In the genomic region with DNA sequence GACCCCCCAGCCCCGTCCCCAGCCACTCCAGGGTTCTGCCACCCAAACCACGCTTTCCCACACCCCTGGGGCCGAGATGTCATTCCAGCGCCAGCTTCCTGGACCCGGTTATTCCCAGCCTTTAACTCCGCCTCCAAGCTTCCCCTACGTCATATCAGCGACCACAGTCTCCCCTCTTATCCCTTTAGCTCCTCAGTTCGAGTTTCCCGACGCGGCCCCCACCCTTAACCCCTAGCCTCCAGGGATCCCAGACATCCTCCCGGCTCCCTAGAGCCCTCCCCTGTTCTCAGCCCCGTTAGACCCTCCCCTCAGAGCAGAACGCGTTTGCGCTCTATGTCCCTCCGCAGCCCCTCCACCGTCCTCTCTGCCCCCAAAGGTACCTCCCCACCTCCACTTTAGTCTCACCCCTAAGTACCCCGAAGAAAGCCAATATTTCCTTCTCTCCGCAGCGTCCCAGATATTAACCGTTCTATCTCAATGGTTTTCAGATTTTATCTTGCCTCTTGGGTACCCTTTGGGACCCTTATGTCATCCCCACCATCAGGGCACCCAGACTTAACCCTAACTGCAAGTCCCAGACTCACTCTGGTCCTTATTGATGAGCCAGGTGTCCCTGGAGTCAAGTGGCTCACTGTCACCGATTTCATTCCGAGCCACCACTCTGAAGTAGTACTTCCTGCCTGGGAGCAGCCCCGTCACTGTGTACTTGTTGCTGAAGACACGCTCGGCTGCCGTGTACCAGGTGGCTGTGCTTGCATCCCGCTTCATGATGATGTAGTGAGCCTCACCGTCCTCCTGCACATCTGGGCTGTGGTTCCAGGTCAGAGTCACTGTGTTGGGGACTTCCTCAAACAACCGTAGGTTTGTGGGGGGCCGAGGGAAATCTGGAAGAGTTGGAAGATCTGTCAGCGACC, we compare ENCODE assay signal across 8 cellular contexts. TPM values are rescaled to one million over a fixed set of nuclear protein-coding genes. Genes with fewer than 3 reads are reported as not detected.
DNase-seq lines count a peak whose midpoint lies in the region; ATAC-seq and TF ChIP-seq lines count a peak whose summit lies in the region.

No MANE protein-coding gene starts in this region.

- H3K4me3 ChIP-seq in SK-N-SH (ENCODE audit: low read depth in 2 of 2, low read length in 1 of 2) (peak overlapping the region; percentile 39 to 46; a peak in 3 of 4 replicates), body of pancreas (peak overlapping the region in 1 of 2 donors; percentile 22)

- TF ChIP-seq EP300 in SK-N-SH (IDR thresholded peaks at IDR 0.05; ENCODE audit: borderline replicate concordance in 1 of 2, low read depth in 1 of 2, low read length in 1 of 2) = no peak

- no peaks in the 10 kb centered on the region for H4K20me1 ChIP-seq in SK-N-SH (ENCODE audit: insufficient read depth)

- H3K9me2 ChIP-seq in SK-N-SH = no peaks in the 10 kb centered on the region

- peak overlapping the region; percentile 28; the same call in 1 of the 2 replicates for H3K4me2 ChIP-seq in SK-N-SH

- CTCF ChIA-PET in SK-N-SH (lab: Yijun Ruan, JAX) = interaction anchor here (1.3 to 4.9 kb wide), 3 partner anchors 15 to 25 kb away, joined by 5 to 25 read pairs (median 6); no protein-coding TSS in a partner anchor

- H3K9me3 ChIP-seq in SK-N-SH (no peaks in the 10 kb centered on the region), body of pancreas (no peaks in the 10 kb centered on the region)

- POLR2A ChIA-PET in SK-N-SH (lab: Yijun Ruan, JAX) = interaction anchor here (0.6 to 1.6 kb wide), 6 partner anchors 13 to 1431 kb away, joined by 3 to 9 read pairs (median 4); a partner anchor contains a TSS

- peak overlapping the region; percentile 81; the same call in 1 of the 2 replicates for H2AFZ ChIP-seq in SK-N-SH (ENCODE audit: low read depth)

- intact Hi-C loops in body of pancreas (cut with DNase I) = no loop called here

- TF ChIP-seq CTCF in SK-N-SH (IDR thresholded peaks at IDR 0.05) (no peak), body of pancreas (IDR thresholded peaks at IDR 0.05) (no peak)

- WGBS in SK-N-SH (ENCODE audit: low lambda C conversion rate) = 16% methylated on average over 30 of the region's 34 CpGs
- WGBS in body of pancreas, 2 donors = 12 to 17% methylated on average over 29 to 34 of the region's 34 CpGs

- H3K4me1 ChIP-seq in SK-N-SH (ENCODE audit: control insufficient read depth in 1 of 2, insufficient read depth in 2 of 2, low read depth in 1 of 2, low read length in 1 of 2) (peaks cover 0 to 26% of the 10 kb centered on the region in 2 experiments; a peak in 2 of 4 replicates), body of pancreas (peaks cover 23% of the 10 kb centered on the region)

- no peak overlapping the region for H3K9ac ChIP-seq in SK-N-SH

- peak; percentile 51 for ATAC-seq in HG02852 (IDR thresholded peaks at IDR 0.05; ENCODE audit: unreplicated experiment)
- ATAC-seq in body of pancreas = peak; percentile 69
- ATAC-seq in HG03196 (IDR thresholded peaks at IDR 0.05; ENCODE audit: unreplicated experiment) = no peak
- ATAC-seq in GM19455 (IDR thresholded peaks at IDR 0.05; ENCODE audit: unreplicated experiment) = no peak

- no peaks in the 10 kb centered on the region for H3K79me2 ChIP-seq in SK-N-SH (ENCODE audit: insufficient read depth)

- TF ChIP-seq POLR2A in body of pancreas (IDR thresholded peaks at IDR 0.05) = peak in 1 of 3 donors; percentile 32

- H3K27ac ChIP-seq in SK-N-SH (ENCODE audit: low read depth in 2 of 2, low read length in 1 of 2) (no peak overlapping the region), body of pancreas (peak overlapping the region; percentile 43 to 70 (median 58))

- H3F3A ChIP-seq in SK-N-SH (replicated peaks; ENCODE audit: insufficient read depth) = no peaks in the 10 kb centered on the region

- peak; percentile 98 for DNase-seq in DMS53 (lab: John Stamatoyannopoulos, UW)
- DNase-seq in SK-N-SH = peak; percentile 90
- peak; percentile 59 to 67 (median 66) for DNase-seq in body of pancreas
- peak; percentile 84 for DNase-seq in iPS-NIHi7 (ENCODE audit: extremely low spot score)
- DNase-seq in stimulated activated CD4-positive, alpha-beta T cell treated with anti-CD3 and anti-CD28 coated beads, Interleukin-12 subunit alpha, Interleukin-12 subunit beta, amount 100 ng/mL, for 4 hours = peak; percentile 45

- H3K27me3 ChIP-seq in SK-N-SH (ENCODE audit: insufficient read depth) = peaks cover 9% of the 10 kb centered on the region; the same call in 1 of the 2 replicates
- no peaks in the 10 kb centered on the region for H3K27me3 ChIP-seq in body of pancreas

- TF ChIP-seq RAD21 in SK-N-SH (IDR thresholded peaks at IDR 0.05; ENCODE audit: low read length) = no peak

- H3K36me3 ChIP-seq in SK-N-SH (replicated peaks in 1 of 2; ENCODE audit: control insufficient read depth in 1 of 2, insufficient read depth in 2 of 2, low read length in 1 of 2) (no peaks in the 10 kb centered on the region), body of pancreas (replicated peaks in 1 of 2; ENCODE audit: insufficient read depth in 1 of 2, low read depth in 2 of 2) (no peaks in the 10 kb centered on the region)

TF ChIP-seq in SK-N-SH, 30 proteins besides CTCF, POLR2A, EP300 and RAD21:
- TF ChIP-seq GABPA (IDR thresholded peaks at IDR 0.05; ENCODE audit: low read depth) (peak; percentile 26; the same call in 1 of the 2 replicates), MXI1 (IDR thresholded peaks at IDR 0.05; ENCODE audit: low read depth, low read length) (peak; percentile 45; the same call in 1 of the 2 replicates), POLR2AphosphoS5 (IDR thresholded peaks at IDR 0.05; ENCODE audit: low read depth, low read length) (peak; percentile 52; the same call in 1 of the 2 replicates), SMC3 (IDR thresholded peaks at IDR 0.05; ENCODE audit: low read depth, low read length) (no peak), RFX5 (IDR thresholded peaks at IDR 0.05; ENCODE audit: low read length) (no peak), TAF1 (IDR thresholded peaks at IDR 0.05; ENCODE audit: borderline replicate concordance, low read depth, low read length) (no peak), SIN3A (IDR thresholded peaks at IDR 0.05; ENCODE audit: borderline replicate concordance, low read depth, low read length) (no peak)
- TF ChIP-seq, protein P1, sequence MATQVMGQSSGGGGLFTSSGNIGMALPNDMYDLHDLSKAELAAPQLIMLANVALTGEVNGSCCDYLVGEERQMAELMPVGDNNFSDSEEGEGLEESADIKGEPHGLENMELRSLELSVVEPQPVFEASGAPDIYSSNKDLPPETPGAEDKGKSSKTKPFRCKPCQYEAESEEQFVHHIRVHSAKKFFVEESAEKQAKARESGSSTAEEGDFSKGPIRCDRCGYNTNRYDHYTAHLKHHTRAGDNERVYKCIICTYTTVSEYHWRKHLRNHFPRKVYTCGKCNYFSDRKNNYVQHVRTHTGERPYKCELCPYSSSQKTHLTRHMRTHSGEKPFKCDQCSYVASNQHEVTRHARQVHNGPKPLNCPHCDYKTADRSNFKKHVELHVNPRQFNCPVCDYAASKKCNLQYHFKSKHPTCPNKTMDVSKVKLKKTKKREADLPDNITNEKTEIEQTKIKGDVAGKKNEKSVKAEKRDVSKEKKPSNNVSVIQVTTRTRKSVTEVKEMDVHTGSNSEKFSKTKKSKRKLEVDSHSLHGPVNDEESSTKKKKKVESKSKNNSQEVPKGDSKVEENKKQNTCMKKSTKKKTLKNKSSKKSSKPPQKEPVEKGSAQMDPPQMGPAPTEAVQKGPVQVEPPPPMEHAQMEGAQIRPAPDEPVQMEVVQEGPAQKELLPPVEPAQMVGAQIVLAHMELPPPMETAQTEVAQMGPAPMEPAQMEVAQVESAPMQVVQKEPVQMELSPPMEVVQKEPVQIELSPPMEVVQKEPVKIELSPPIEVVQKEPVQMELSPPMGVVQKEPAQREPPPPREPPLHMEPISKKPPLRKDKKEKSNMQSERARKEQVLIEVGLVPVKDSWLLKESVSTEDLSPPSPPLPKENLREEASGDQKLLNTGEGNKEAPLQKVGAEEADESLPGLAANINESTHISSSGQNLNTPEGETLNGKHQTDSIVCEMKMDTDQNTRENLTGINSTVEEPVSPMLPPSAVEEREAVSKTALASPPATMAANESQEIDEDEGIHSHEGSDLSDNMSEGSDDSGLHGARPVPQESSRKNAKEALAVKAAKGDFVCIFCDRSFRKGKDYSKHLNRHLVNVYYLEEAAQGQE (IDR thresholded peaks at IDR 0.05; ENCODE audit: low read depth, low read length) = no peak
- TF ChIP-seq, protein P2, sequence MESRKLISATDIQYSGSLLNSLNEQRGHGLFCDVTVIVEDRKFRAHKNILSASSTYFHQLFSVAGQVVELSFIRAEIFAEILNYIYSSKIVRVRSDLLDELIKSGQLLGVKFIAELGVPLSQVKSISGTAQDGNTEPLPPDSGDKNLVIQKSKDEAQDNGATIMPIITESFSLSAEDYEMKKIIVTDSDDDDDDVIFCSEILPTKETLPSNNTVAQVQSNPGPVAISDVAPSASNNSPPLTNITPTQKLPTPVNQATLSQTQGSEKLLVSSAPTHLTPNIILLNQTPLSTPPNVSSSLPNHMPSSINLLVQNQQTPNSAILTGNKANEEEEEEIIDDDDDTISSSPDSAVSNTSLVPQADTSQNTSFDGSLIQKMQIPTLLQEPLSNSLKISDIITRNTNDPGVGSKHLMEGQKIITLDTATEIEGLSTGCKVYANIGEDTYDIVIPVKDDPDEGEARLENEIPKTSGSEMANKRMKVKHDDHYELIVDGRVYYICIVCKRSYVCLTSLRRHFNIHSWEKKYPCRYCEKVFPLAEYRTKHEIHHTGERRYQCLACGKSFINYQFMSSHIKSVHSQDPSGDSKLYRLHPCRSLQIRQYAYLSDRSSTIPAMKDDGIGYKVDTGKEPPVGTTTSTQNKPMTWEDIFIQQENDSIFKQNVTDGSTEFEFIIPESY (IDR thresholded peaks at IDR 0.05; ENCODE audit: borderline replicate concordance, low read depth) = no peak
- TF ChIP-seq, protein P3, sequence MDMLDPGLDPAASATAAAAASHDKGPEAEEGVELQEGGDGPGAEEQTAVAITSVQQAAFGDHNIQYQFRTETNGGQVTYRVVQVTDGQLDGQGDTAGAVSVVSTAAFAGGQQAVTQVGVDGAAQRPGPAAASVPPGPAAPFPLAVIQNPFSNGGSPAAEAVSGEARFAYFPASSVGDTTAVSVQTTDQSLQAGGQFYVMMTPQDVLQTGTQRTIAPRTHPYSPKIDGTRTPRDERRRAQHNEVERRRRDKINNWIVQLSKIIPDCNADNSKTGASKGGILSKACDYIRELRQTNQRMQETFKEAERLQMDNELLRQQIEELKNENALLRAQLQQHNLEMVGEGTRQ (IDR thresholded peaks at IDR 0.05; ENCODE audit: borderline replicate concordance, low read depth, low read length) = no peak

RNA-seq across cellular contexts. Expression of a gene that starts 8.0 kb away (rescaled TPM):
- polyA plus RNA-seq in SK-N-SH (2012; rRNA removed) = 1.2 TPM in 2 replicates
- 0.86 and 1.1 TPM in 2 replicates for polyA plus RNA-seq in SK-N-SH (2012; cell fraction: cytosol; rRNA removed)
- 1.3 and 2.0 TPM in 2 replicates for polyA plus RNA-seq in SK-N-SH (2012; cell fraction: nucleus; rRNA removed)
- 1 to 10 TPM; 4.7 to 5.6 TPM for total RNA-seq in body of pancreas

RNA-seq across cellular contexts. Expression of a gene that starts 19.4 kb away (rescaled TPM):
- polyA plus RNA-seq in SK-N-SH (2012; rRNA removed) = 0.02 and 0.10 TPM in 2 replicates
- 0.01 and 0.14 TPM in 2 replicates for polyA plus RNA-seq in SK-N-SH (2012; cell fraction: cytosol; rRNA removed)
- 0.04 and 0.18 TPM in 2 replicates for polyA plus RNA-seq in SK-N-SH (2012; cell fraction: nucleus; rRNA removed)
- not detected for total RNA-seq in body of pancreas

Comparison
In these comparisons a context has a peak if more than half of its experiments do, and no peak if none do; other contexts are left out.
1. DNase-seq: peak in every context shown above with its lines; median percentile 98 in DMS53; 90 in SK-N-SH; 84 in iPS-NIHi7; 66 in body of pancreas; 45 in stimulated activated CD4-positive, alpha-beta T cell treated with anti-CD3 and anti-CD28 coated beads, Interleukin-12 subunit alpha, Interleukin-12 subunit beta, amount 100 ng/mL, for 4 hours.
2. ATAC-seq: peak in HG02852 (single experiment) and body of pancreas (single experiment); none in HG03196 (single experiment) and GM19455 (single experiment).
3. H3K27ac ChIP-seq: peak in body of pancreas (4 of 4); none in SK-N-SH (0 of 2).